16 cellular contexts compared by ENCODE assay signal in the genomic region with DNA sequence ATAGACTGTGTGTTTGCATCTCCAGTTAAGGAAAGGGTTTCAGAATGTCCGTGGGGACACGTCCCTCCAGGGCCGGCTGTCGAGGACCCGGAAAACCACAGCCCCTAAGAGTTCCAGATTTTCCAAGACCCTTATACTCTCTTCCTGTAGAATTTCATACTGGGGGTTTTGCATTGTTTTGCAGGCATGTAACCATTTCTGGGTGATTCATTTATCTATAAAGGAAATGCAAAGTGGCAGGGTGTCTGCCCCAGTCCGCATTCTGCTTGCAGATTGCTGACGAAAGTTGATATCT. TPM values are rescaled to one million over a fixed set of nuclear protein-coding genes. Genes with fewer than 3 reads are reported as not detected.
DNase-seq lines count a peak whose midpoint lies in the region; ATAC-seq, FAIRE-seq and TF ChIP-seq lines count a peak whose summit lies in the region.
"Had no signal": no experiment of that assay in that cellular context is flagged by ENCODE, and none has a peak within 500 bp of the region (broad histone marks: within the 10 kb centered on the region; RNA-seq: fewer than 3 reads in every experiment).

No MANE protein-coding gene starts in this region.

- H3K27ac ChIP-seq in smooth muscle cell (ENCODE audit: low read depth) = no peak overlapping the region
- no peak overlapping the region for H3K27ac ChIP-seq in pancreas
- H3K27ac ChIP-seq: heart left ventricle had no signal

- POLR2A ChIA-PET in activated CD4-positive, alpha-beta memory T cell treated with anti-CD3 and anti-CD28 coated beads for 36 hours (lab: Charles Lee) = interaction anchor here (1.4 kb wide), 1 partner anchor 10 kb away, joined by 3 read pairs; no protein-coding TSS in a partner anchor
- POLR2A ChIA-PET in activated CD4-positive, alpha-beta memory T cell treated with anti-CD3 and anti-CD28 coated beads, Interleukin-2, amount 10 ng/mL, durations not matched to agents 7 days and 5 days (lab: Charles Lee) = interaction anchor here (1.1 to 1.7 kb wide), 2 partner anchors 9 to 17 kb away, joined by 4 to 5 read pairs; a partner anchor contains a TSS
- POLR2A ChIA-PET in WTC11 (lab: Charles Lee) = no interaction called here

- intact Hi-C loops in activated CD4-positive, alpha-beta memory T cell treated with anti-CD3 and anti-CD28 coated beads for 36 hours (cut with micrococcal nuclease) = loop anchor here (2.0 to 10.0 kb wide), 9 partner anchors 96 to 1316 kb away; a partner anchor contains a TSS
- intact Hi-C loops in pancreas (cut with DNase I) = loop anchor here in 1 of 3 donors (10.0 kb wide), 1 partner anchor 938 kb away; no protein-coding TSS in a partner anchor

- peaks cover 32% of the 10 kb centered on the region for H3K4me1 Mint-ChIP-seq in activated CD4-positive, alpha-beta memory T cell treated with anti-CD3 and anti-CD28 coated beads for 36 hours (ENCODE audit: low read depth)
- H3K4me1 Mint-ChIP-seq in activated CD4-positive, alpha-beta memory T cell treated with anti-CD3 and anti-CD28 coated beads, Interleukin-2, amount 10 ng/mL, durations not matched to agents 7 days and 5 days = peaks cover 33% of the 10 kb centered on the region
- peaks cover 60% of the 10 kb centered on the region for H3K4me1 Mint-ChIP-seq in WTC11

- 8% methylated on average over 7 of the region's 7 CpGs for WGBS in smooth muscle cell (ENCODE audit: low lambda C conversion rate)
- 21 to 33% methylated on average over 7 of the region's 7 CpGs for WGBS in pancreas, 2 donors

- peaks cover 5% of the 10 kb centered on the region for H3F3A ChIP-seq in smooth muscle cell (ENCODE audit: low read depth)

- no peaks in the 10 kb centered on the region for H3K9me3 Mint-ChIP-seq in activated CD4-positive, alpha-beta memory T cell treated with anti-CD3 and anti-CD28 coated beads for 36 hours
- no peaks in the 10 kb centered on the region for H3K9me3 Mint-ChIP-seq in activated CD4-positive, alpha-beta memory T cell treated with anti-CD3 and anti-CD28 coated beads, Interleukin-2, amount 10 ng/mL, durations not matched to agents 7 days and 5 days
- no peaks in the 10 kb centered on the region for H3K9me3 Mint-ChIP-seq in WTC11
- H3K9me3 Mint-ChIP-seq: activated naive CD4-positive, alpha-beta T cell treated with anti-CD3 and anti-CD28 coated beads, Interleukin-2, amount 50 U/mL, for 72 hours had no signal

- H3K9me3 ChIP-seq in smooth muscle cell (replicated peaks; ENCODE audit: low read depth) (no peaks in the 10 kb centered on the region), pancreas (no peaks in the 10 kb centered on the region)
- H3K9me3 ChIP-seq: heart left ventricle had no signal

- CTCF ChIA-PET in activated CD4-positive, alpha-beta memory T cell treated with anti-CD3 and anti-CD28 coated beads for 36 hours (lab: Charles Lee) = interaction anchor here (0.8 to 1.4 kb wide), 6 partner anchors 13 to 1317 kb away, joined by 3 to 4 read pairs (median 3); a partner anchor contains a TSS
- CTCF ChIA-PET in activated CD4-positive, alpha-beta memory T cell treated with anti-CD3 and anti-CD28 coated beads, Interleukin-2, amount 10 ng/mL, durations not matched to agents 7 days and 5 days (lab: Charles Lee) = interaction anchor here (2.7 kb wide), 1 partner anchor 941 kb away, joined by 9 read pairs; no protein-coding TSS in a partner anchor
- CTCF ChIA-PET in WTC11 (lab: Charles Lee) = interaction anchor here (2.1 kb wide), 1 partner anchor 15 kb away, joined by 7 read pairs; no protein-coding TSS in a partner anchor

- peak overlapping the region; percentile 60 for H3K4me2 ChIP-seq in smooth muscle cell

- no peak overlapping the region for H2AFZ ChIP-seq in smooth muscle cell (ENCODE audit: low read depth)

- H3K4me3 ChIP-seq in iPS-11a (ENCODE audit: low read depth, low read length) (peak overlapping the region; percentile 47), smooth muscle cell (no peak overlapping the region), pancreas (no peak overlapping the region)
- H3K4me3 ChIP-seq: heart left ventricle had no signal

- H3K79me2 ChIP-seq in smooth muscle cell (ENCODE audit: low read depth) = no peaks in the 10 kb centered on the region

- no peak overlapping the region for H3K9ac ChIP-seq in smooth muscle cell (ENCODE audit: low read depth)

- peaks cover 52% of the 10 kb centered on the region for H3K27me3 Mint-ChIP-seq in activated CD4-positive, alpha-beta memory T cell treated with anti-CD3 and anti-CD28 coated beads for 36 hours
- peaks cover 59% of the 10 kb centered on the region for H3K27me3 Mint-ChIP-seq in activated CD4-positive, alpha-beta memory T cell treated with anti-CD3 and anti-CD28 coated beads, Interleukin-2, amount 10 ng/mL, durations not matched to agents 7 days and 5 days
- H3K27me3 Mint-ChIP-seq in WTC11 (ENCODE audit: low read depth) = peaks cover 74% of the 10 kb centered on the region

- H3K4me3 Mint-ChIP-seq in activated CD4-positive, alpha-beta memory T cell treated with anti-CD3 and anti-CD28 coated beads for 36 hours = peak overlapping the region; percentile 23
- no peak overlapping the region for H3K4me3 Mint-ChIP-seq in activated CD4-positive, alpha-beta memory T cell treated with anti-CD3 and anti-CD28 coated beads, Interleukin-2, amount 10 ng/mL, durations not matched to agents 7 days and 5 days
- H3K4me3 Mint-ChIP-seq in WTC11 = peak overlapping the region; percentile 75

- H3K27me3 ChIP-seq in smooth muscle cell (ENCODE audit: low read depth) (peaks cover 89% of the 10 kb centered on the region), pancreas (peaks cover 13 to 56% (median 35%) of the 10 kb centered on the region in 4 donors)

- no peak for FAIRE-seq in pancreas (lab: Jason Lieb, UNC)

- H3K4me1 ChIP-seq in smooth muscle cell (ENCODE audit: low read depth) (peaks cover 34% of the 10 kb centered on the region), pancreas (peaks cover 0 to 14% (median 7%) of the 10 kb centered on the region in 3 donors)

- DNase-seq in activated CD4-positive, alpha-beta memory T cell treated with anti-CD3 and anti-CD28 coated beads for 36 hours = no peak
- no peak for DNase-seq in activated CD4-positive, alpha-beta memory T cell treated with anti-CD3 and anti-CD28 coated beads, Interleukin-2, amount 10 ng/mL, durations not matched to agents 7 days and 5 days
- DNase-seq in WTC11 (ENCODE audit: low spot score) = no peak
- DNase-seq in smooth muscle cell (lab: John Stamatoyannopoulos, UW; ENCODE audit: unreplicated experiment) = no peak
- no peak for DNase-seq in NCI-H1092 treated with DMSO at 0.1 percent for 48 hours (lab: John Stamatoyannopoulos, UW)
- DNase-seq in pancreas = no peak
- no peak for DNase-seq in midbrain (lab: John Stamatoyannopoulos, UW)
- DNase-seq: NCI-H1436, NCI-H446 treated with DMSO at 0.1 percent for 48 hours, posterior cingulate gyrus, T1000 had no signal

- peaks cover 3% of the 10 kb centered on the region for H3K36me3 Mint-ChIP-seq in activated CD4-positive, alpha-beta memory T cell treated with anti-CD3 and anti-CD28 coated beads for 36 hours
- peaks cover 6% of the 10 kb centered on the region for H3K36me3 Mint-ChIP-seq in activated CD4-positive, alpha-beta memory T cell treated with anti-CD3 and anti-CD28 coated beads, Interleukin-2, amount 10 ng/mL, durations not matched to agents 7 days and 5 days (ENCODE audit: low read depth)
- H3K36me3 Mint-ChIP-seq in WTC11 = peaks cover under 1% of the 10 kb centered on the region; the same call in 1 of the 2 replicates

- TF ChIP-seq CTCF in WTC11 (IDR thresholded peaks at IDR 0.05) (no peak), smooth muscle cell (IDR thresholded peaks at IDR 0.05; ENCODE audit: borderline replicate concordance, insufficient read depth, poor library complexity, severe bottlenecking) (no peak), pancreas (IDR thresholded peaks at IDR 0.05) (no peak)

- H3K36me3 ChIP-seq in smooth muscle cell (ENCODE audit: low read depth) (no peaks in the 10 kb centered on the region), pancreas (peaks cover 0 to 7% (median 0%) of the 10 kb centered on the region in 3 donors)

- no peak overlapping the region for H3K27ac Mint-ChIP-seq in activated CD4-positive, alpha-beta memory T cell treated with anti-CD3 and anti-CD28 coated beads for 36 hours
- H3K27ac Mint-ChIP-seq in activated CD4-positive, alpha-beta memory T cell treated with anti-CD3 and anti-CD28 coated beads, Interleukin-2, amount 10 ng/mL, durations not matched to agents 7 days and 5 days = no peak overlapping the region
- H3K27ac Mint-ChIP-seq in WTC11 = no peak overlapping the region

- H4K20me1 ChIP-seq in smooth muscle cell (ENCODE audit: low read depth) = peaks cover 4% of the 10 kb centered on the region

- ATAC-seq in WTC11 (no peak), pancreas (no peak)
- ATAC-seq: activated naive CD4-positive, alpha-beta T cell treated with anti-CD3 and anti-CD28 coated beads, Interleukin-2, amount 50 U/mL, for 72 hours had no signal

TF ChIP-seq in WTC11, 78 proteins besides CTCF, POLR2A, EP300 and RAD21 (continues in another document):
- TF ChIP-seq SP1 (CRISPR knock-in tag; conservative IDR thresholded peaks at IDR 0.05) (no peak), ATF1 (CRISPR knock-in tag; IDR thresholded peaks at IDR 0.05) (no peak), PRRX2 (CRISPR knock-in tag; IDR thresholded peaks at IDR 0.05) (no peak), NR3C1 (CRISPR knock-in tag; conservative IDR thresholded peaks at IDR 0.05; ENCODE audit: low read depth) (no peak), NFATC4 (CRISPR knock-in tag; IDR thresholded peaks at IDR 0.05) (no peak)
- TF ChIP-seq, protein P1, sequence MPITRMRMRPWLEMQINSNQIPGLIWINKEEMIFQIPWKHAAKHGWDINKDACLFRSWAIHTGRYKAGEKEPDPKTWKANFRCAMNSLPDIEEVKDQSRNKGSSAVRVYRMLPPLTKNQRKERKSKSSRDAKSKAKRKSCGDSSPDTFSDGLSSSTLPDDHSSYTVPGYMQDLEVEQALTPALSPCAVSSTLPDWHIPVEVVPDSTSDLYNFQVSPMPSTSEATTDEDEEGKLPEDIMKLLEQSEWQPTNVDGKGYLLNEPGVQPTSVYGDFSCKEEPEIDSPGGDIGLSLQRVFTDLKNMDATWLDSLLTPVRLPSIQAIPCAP (CRISPR knock-in tag; IDR thresholded peaks at IDR 0.05) = no peak

RNA-seq across cellular contexts. Expression of a gene that starts 8.5 kb away (rescaled TPM):
- total RNA-seq in activated CD4-positive, alpha-beta memory T cell treated with anti-CD3 and anti-CD28 coated beads for 36 hours = not detected
- total RNA-seq in activated CD4-positive, alpha-beta memory T cell treated with anti-CD3 and anti-CD28 coated beads, Interleukin-2, amount 10 ng/mL, durations not matched to agents 7 days and 5 days = not detected
- total RNA-seq in WTC11 (2021) = 0.07 to 0.21 TPM in 2 of 3 replicates, not detected in the other
- 0.49 and 0.63 TPM in 2 replicates for total RNA-seq in smooth muscle cell
- 0.17 and 0.26 TPM in 2 replicates for polyA plus RNA-seq in smooth muscle cell
- total RNA-seq in pancreas = not detected
- under 1 TPM in 1 of 2 donors, not detected in 1; 0.02 TPM for polyA plus RNA-seq in pancreas
- total RNA-seq: activated naive CD4-positive, alpha-beta T cell treated with anti-CD3 and anti-CD28 coated beads, Interleukin-2, amount 50 U/mL, for 72 hours; lung microvascular endothelial cell; urinary bladder had no signal
- polyA plus RNA-seq: heart left ventricle, urinary bladder had no signal

RNA-seq across cellular contexts. Expression of a gene that starts 52.2 kb away (rescaled TPM):
- total RNA-seq in activated CD4-positive, alpha-beta memory T cell treated with anti-CD3 and anti-CD28 coated beads for 36 hours = 10 to 100 TPM; 12.4 to 12.9 TPM
- total RNA-seq in activated CD4-positive, alpha-beta memory T cell treated with anti-CD3 and anti-CD28 coated beads, Interleukin-2, amount 10 ng/mL, durations not matched to agents 7 days and 5 days = 10 to 100 TPM; 15.3 to 18.4 TPM
- total RNA-seq in WTC11 (2021) (8.0 to 13.0 TPM (median 11.3 TPM) in 3 replicates), smooth muscle cell (27.2 and 27.8 TPM in 2 replicates), pancreas (10 to 100 TPM in 4 of 6 donors, 1 to 10 TPM in 2; 8.2 to 14.8 (median 10.4) TPM)
- polyA plus RNA-seq in smooth muscle cell (9.8 and 19.1 TPM in 2 replicates), pancreas (1 to 10 TPM; 9.5 to 9.7 TPM)
